9 cellular contexts compared by ENCODE assay signal in the genomic region with DNA sequence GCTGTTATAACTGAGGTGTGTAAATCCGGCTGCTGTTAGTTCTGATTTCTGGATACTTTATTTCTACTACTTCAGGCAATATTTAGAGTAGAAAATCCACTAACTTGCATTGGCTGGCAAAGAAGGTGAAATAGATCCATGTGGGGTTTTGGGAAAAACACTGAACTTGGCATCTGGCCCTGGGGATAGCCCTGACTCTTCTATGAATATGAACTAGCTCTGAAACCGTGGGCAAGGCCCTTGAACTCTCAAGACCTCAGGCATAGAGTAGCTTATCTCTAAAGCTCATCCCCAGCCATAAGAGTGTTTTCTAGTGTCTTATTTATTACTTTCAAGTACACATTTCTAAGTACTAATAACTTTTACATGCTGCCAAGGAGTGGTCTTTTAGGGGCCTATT.
"Had no signal": no experiment of that assay in that cellular context is flagged by ENCODE, and none has a peak within 500 bp of the region (broad histone marks: within the 10 kb centered on the region; RNA-seq: fewer than 3 reads in every experiment).

No MANE protein-coding gene starts in this region.

- H3K4me3 ChIP-seq: GM23248, GM23338, HAP-1 had no signal

- H3K9me3 ChIP-seq: HAP-1 had no signal

- H3K27ac ChIP-seq: GM23248 had no signal

- H3K36me3 ChIP-seq: HAP-1 had no signal

- H3K4me1 ChIP-seq: HAP-1 had no signal

- ATAC-seq: GM23338, HCT116 had no signal

- DNase-seq: GM23248, GOT3, H7, H9, HCEC 1CT, HFFc6 had no signal
